Comparison of ENCODE assay signal across 8 cellular contexts in the genomic region with DNA sequence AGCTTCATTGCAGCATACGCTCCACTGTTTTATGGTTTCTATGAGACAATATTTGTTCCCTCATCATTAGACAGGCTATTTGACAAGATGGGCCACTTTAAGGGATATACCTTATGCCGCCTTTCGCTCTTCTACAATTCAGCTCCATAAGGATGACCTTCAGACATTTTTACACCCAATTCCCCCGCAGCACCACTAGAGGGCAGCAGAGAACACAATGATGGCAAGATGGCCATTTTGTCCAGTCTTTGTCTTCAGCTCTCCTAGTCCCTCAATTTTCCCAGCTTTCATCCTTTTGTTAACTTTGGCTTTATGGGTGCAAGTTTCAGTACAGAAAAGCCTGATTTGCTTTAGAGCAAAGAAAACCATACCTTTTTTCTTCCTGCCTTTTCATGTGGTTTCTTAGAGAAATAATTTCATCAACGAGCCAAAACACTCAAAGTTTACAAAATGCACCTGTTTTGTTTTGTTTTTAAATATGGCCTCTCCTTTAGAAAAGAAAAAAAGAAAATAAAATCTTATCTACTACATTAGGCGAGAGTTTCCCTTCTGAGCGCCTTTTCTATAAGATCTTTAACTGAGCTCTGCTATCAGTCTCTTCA.
DNase-seq lines count a peak whose midpoint lies in the region; ATAC-seq lines count a peak whose summit lies in the region.

No MANE protein-coding gene starts in this region.

- H3K4me3 ChIP-seq in naive thymus-derived CD4-positive, alpha-beta T cell (ENCODE audit: low read length): no peak overlapping the region

- CTCF ChIA-PET in activated CD8-positive, alpha-beta T cell treated with anti-CD3 and anti-CD28 coated beads, Interleukin-2, amount 10 ng/mL, durations not matched to agents 7 days and 5 days (lab: Charles Lee): interaction anchor here (0.8 to 2.0 kb wide), 16 partner anchors 10 to 1092 kb away, joined by 3 to 19 read pairs (median 4); no protein-coding TSS in a partner anchor
- CTCF ChIA-PET in naive thymus-derived CD4-positive, alpha-beta T cell (lab: Charles Lee): interaction anchor here (0.6 to 1.1 kb wide), 3 partner anchors 1057 to 1094 kb away, joined by 3 to 4 read pairs (median 3); no protein-coding TSS in a partner anchor

- no peaks in the 10 kb centered on the region for H3K4me1 ChIP-seq in naive thymus-derived CD4-positive, alpha-beta T cell (ENCODE audit: control insufficient read depth in 2 of 2, insufficient read depth in 2 of 2, low read length in 2 of 2)

- intact Hi-C loops in naive thymus-derived CD4-positive, alpha-beta T cell (cut with micrococcal nuclease): loop anchor here in 1 of 2 donors (5.0 kb wide), 1 partner anchor 831 kb away; no protein-coding TSS in a partner anchor

- no peaks in the 10 kb centered on the region for H3K27me3 ChIP-seq in naive thymus-derived CD4-positive, alpha-beta T cell (ENCODE audit: control insufficient read depth in 2 of 2, insufficient read depth in 2 of 2, low read length in 2 of 2)

- H3K27me3 Mint-ChIP-seq in activated CD8-positive, alpha-beta T cell treated with anti-CD3 and anti-CD28 coated beads, Interleukin-2, amount 10 ng/mL, durations not matched to agents 7 days and 5 days (ENCODE audit: low read depth): no peaks in the 10 kb centered on the region
- no peaks in the 10 kb centered on the region for H3K27me3 Mint-ChIP-seq in naive thymus-derived CD4-positive, alpha-beta T cell
- no peaks in the 10 kb centered on the region for H3K27me3 Mint-ChIP-seq in stimulated activated naive CD8-positive, alpha-beta T cell treated with anti-CD3 and anti-CD28 coated beads, Interleukin-15, amount 100 ng/mL, for 72 hours

- POLR2A ChIA-PET in activated CD8-positive, alpha-beta T cell treated with anti-CD3 and anti-CD28 coated beads, Interleukin-2, amount 10 ng/mL, durations not matched to agents 7 days and 5 days (lab: Charles Lee): no interaction called here
- POLR2A ChIA-PET in naive thymus-derived CD4-positive, alpha-beta T cell (lab: Charles Lee): no interaction called here

- no peak overlapping the region for H3K27ac ChIP-seq in naive thymus-derived CD4-positive, alpha-beta T cell (ENCODE audit: low read depth, low read length)

- no peak overlapping the region for H3K4me3 Mint-ChIP-seq in activated CD8-positive, alpha-beta T cell treated with anti-CD3 and anti-CD28 coated beads, Interleukin-2, amount 10 ng/mL, durations not matched to agents 7 days and 5 days
- H3K4me3 Mint-ChIP-seq in naive thymus-derived CD4-positive, alpha-beta T cell: no peak overlapping the region
- H3K4me3 Mint-ChIP-seq in stimulated activated naive CD8-positive, alpha-beta T cell treated with anti-CD3 and anti-CD28 coated beads, Interleukin-15, amount 100 ng/mL, for 72 hours: no peak overlapping the region

- no peak overlapping the region for H3K27ac Mint-ChIP-seq in activated CD8-positive, alpha-beta T cell treated with anti-CD3 and anti-CD28 coated beads, Interleukin-2, amount 10 ng/mL, durations not matched to agents 7 days and 5 days
- H3K27ac Mint-ChIP-seq in naive thymus-derived CD4-positive, alpha-beta T cell: no peak overlapping the region
- no peak overlapping the region for H3K27ac Mint-ChIP-seq in stimulated activated naive CD8-positive, alpha-beta T cell treated with anti-CD3 and anti-CD28 coated beads, Interleukin-15, amount 100 ng/mL, for 72 hours

- H3K4me1 Mint-ChIP-seq in activated CD8-positive, alpha-beta T cell treated with anti-CD3 and anti-CD28 coated beads, Interleukin-2, amount 10 ng/mL, durations not matched to agents 7 days and 5 days (ENCODE audit: low read depth): no peaks in the 10 kb centered on the region
- H3K4me1 Mint-ChIP-seq in naive thymus-derived CD4-positive, alpha-beta T cell: no peaks in the 10 kb centered on the region
- H3K4me1 Mint-ChIP-seq in stimulated activated naive CD8-positive, alpha-beta T cell treated with anti-CD3 and anti-CD28 coated beads, Interleukin-15, amount 100 ng/mL, for 72 hours: no peaks in the 10 kb centered on the region

- H3K9me3 ChIP-seq in naive thymus-derived CD4-positive, alpha-beta T cell (ENCODE audit: control insufficient read depth in 2 of 3, low read length in 3 of 3): no peaks in the 10 kb centered on the region

- H3K36me3 ChIP-seq in naive thymus-derived CD4-positive, alpha-beta T cell (ENCODE audit: control insufficient read depth in 2 of 3, insufficient read depth in 3 of 3, low read length in 3 of 3): no peaks in the 10 kb centered on the region

- H3K36me3 Mint-ChIP-seq in activated CD8-positive, alpha-beta T cell treated with anti-CD3 and anti-CD28 coated beads, Interleukin-2, amount 10 ng/mL, durations not matched to agents 7 days and 5 days (ENCODE audit: low read depth): no peaks in the 10 kb centered on the region
- no peaks in the 10 kb centered on the region for H3K36me3 Mint-ChIP-seq in naive thymus-derived CD4-positive, alpha-beta T cell

- peak; percentile 52 for DNase-seq in ELR (ENCODE audit: low read depth)
- peak; percentile 54 for DNase-seq in NCI-H526 treated with DMSO at 0.1 percent for 48 hours (lab: John Stamatoyannopoulos, UW)
- peak; percentile 64 for DNase-seq in activated CD8-positive, alpha-beta T cell treated with anti-CD3 and anti-CD28 coated beads, Interleukin-2, amount 10 ng/mL, durations not matched to agents 7 days and 5 days
- DNase-seq in epidermal melanocyte (ENCODE audit: insufficient read length, low spot score): peak; percentile 64
- peak in 7 of 9 donors; percentile 6 to 43 (median 19) for DNase-seq in naive thymus-derived CD4-positive, alpha-beta T cell
- DNase-seq in stimulated activated naive CD8-positive, alpha-beta T cell treated with anti-CD3 and anti-CD28 coated beads, Interleukin-15, amount 100 ng/mL, for 72 hours: peak; percentile 37 to 44
- no peak for DNase-seq in GDM1 (lab: John Stamatoyannopoulos, UW)

- ATAC-seq in HG03460 (IDR thresholded peaks at IDR 0.05; ENCODE audit: unreplicated experiment): peak; percentile 65
- ATAC-seq in activated CD8-positive, alpha-beta T cell treated with anti-CD3 and anti-CD28 coated beads, Interleukin-2, amount 10 ng/mL, durations not matched to agents 7 days and 5 days: no peak
- ATAC-seq in naive thymus-derived CD4-positive, alpha-beta T cell: peak; percentile 47
- ATAC-seq in stimulated activated naive CD8-positive, alpha-beta T cell treated with anti-CD3 and anti-CD28 coated beads, Interleukin-15, amount 100 ng/mL, for 72 hours: no peak

- H3K9me3 Mint-ChIP-seq in activated CD8-positive, alpha-beta T cell treated with anti-CD3 and anti-CD28 coated beads, Interleukin-2, amount 10 ng/mL, durations not matched to agents 7 days and 5 days (ENCODE audit: insufficient read depth): no peaks in the 10 kb centered on the region
- no peaks in the 10 kb centered on the region for H3K9me3 Mint-ChIP-seq in naive thymus-derived CD4-positive, alpha-beta T cell
- no peaks in the 10 kb centered on the region for H3K9me3 Mint-ChIP-seq in stimulated activated naive CD8-positive, alpha-beta T cell treated with anti-CD3 and anti-CD28 coated beads, Interleukin-15, amount 100 ng/mL, for 72 hours

Comparison
In these comparisons a context has a peak if more than half of its experiments do, and no peak if none do; other contexts are left out.
1. ATAC-seq: peak in HG03460 (single experiment) and naive thymus-derived CD4-positive, alpha-beta T cell (single experiment); none in activated CD8-positive, alpha-beta T cell treated with anti-CD3 and anti-CD28 coated beads, Interleukin-2, amount 10 ng/mL, durations not matched to agents 7 days and 5 days (single experiment) and stimulated activated naive CD8-positive, alpha-beta T cell treated with anti-CD3 and anti-CD28 coated beads, Interleukin-15, amount 100 ng/mL, for 72 hours (single experiment).